ENCODE assay signal across 9 cellular contexts in the genomic region with DNA sequence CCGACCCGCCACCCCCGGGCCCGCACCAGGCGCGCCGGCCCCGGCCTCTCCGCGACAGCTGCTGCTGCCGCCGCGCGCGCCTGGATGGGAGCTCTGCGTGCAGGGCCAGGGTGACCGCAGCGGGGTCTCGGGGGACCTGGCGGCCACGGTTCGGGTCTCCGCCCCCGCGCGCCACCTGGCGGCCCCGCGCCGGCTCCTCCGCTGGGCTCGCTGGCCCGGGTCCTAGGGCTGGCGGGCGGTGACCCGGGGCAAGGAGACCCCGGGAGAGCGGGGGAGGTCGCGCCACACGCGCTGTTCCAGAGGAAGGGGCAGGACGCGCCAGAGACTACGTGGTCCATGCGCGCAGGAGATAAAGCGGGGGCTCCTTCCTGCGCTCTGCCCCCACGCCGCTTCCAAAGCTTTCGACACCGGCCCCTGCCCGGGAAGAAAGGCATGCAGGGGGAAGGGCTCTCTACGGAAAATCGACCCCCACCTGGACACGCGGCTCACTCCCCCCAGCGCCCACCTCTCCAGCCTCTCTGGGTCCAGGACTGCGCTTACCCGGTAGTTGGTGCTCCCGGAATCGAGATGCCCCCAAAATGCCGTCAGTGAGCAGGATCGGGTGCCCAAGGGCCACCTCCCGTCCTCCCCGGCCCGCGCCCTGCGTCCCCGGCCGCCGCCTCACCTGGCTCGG. TPM values are rescaled to one million over a fixed set of nuclear protein-coding genes. Genes with fewer than 3 reads are reported as not detected.
DNase-seq lines count a peak whose midpoint lies in the region; ATAC-seq and TF ChIP-seq lines count a peak whose summit lies in the region.
"Had no signal": no experiment of that assay in that cellular context is flagged by ENCODE, and none has a peak within 500 bp of the region (broad histone marks: within the 10 kb centered on the region; RNA-seq: fewer than 3 reads in every experiment).

No MANE protein-coding gene starts in this region.

- H3K9me3 ChIP-seq in iPS-18c (ENCODE audit: control insufficient read depth, insufficient read depth, low read length) (no peaks in the 10 kb centered on the region), stomach smooth muscle (ENCODE audit: control insufficient read depth in 2 of 2, low read length in 2 of 2) (no peaks in the 10 kb centered on the region)

- peaks cover 0 to 8% of the 10 kb centered on the region in 2 donors for H3K27me3 ChIP-seq in stomach smooth muscle (ENCODE audit: control insufficient read depth in 1 of 2, insufficient read depth in 2 of 2, low read length in 2 of 2)

- no peaks in the 10 kb centered on the region for H3K9me3 Mint-ChIP-seq in activated naive CD8-positive, alpha-beta T cell (ENCODE audit: low read depth)
- no peaks in the 10 kb centered on the region for H3K9me3 Mint-ChIP-seq in activated naive CD8-positive, alpha-beta T cell treated with anti-CD3 and anti-CD28 coated beads for 36 hours
- H3K9me3 Mint-ChIP-seq in activated CD4-positive, alpha-beta memory T cell treated with anti-CD3 and anti-CD28 coated beads, Interleukin-2, amount 10 ng/mL, durations not matched to agents 7 days and 5 days, result no peaks in the 10 kb centered on the region
- H3K9me3 Mint-ChIP-seq: activated naive CD4-positive, alpha-beta T cell treated with anti-CD3 and anti-CD28 coated beads, Interleukin-2, amount 50 U/mL, for 24 hours had no signal

- no peaks in the 10 kb centered on the region for H3K36me3 ChIP-seq in stomach smooth muscle (ENCODE audit: control insufficient read depth in 2 of 2, insufficient read depth in 2 of 2, low read length in 2 of 2)

- CTCF ChIA-PET in activated CD4-positive, alpha-beta memory T cell treated with anti-CD3 and anti-CD28 coated beads, Interleukin-2, amount 10 ng/mL, durations not matched to agents 7 days and 5 days (lab: Charles Lee), result no interaction called here

- H3K4me3 Mint-ChIP-seq in activated naive CD8-positive, alpha-beta T cell, result peak overlapping the region; percentile 17
- H3K4me3 Mint-ChIP-seq in activated naive CD8-positive, alpha-beta T cell treated with anti-CD3 and anti-CD28 coated beads for 36 hours, result no peak overlapping the region
- H3K4me3 Mint-ChIP-seq in activated CD4-positive, alpha-beta memory T cell treated with anti-CD3 and anti-CD28 coated beads, Interleukin-2, amount 10 ng/mL, durations not matched to agents 7 days and 5 days, result no peak overlapping the region
- H3K4me3 Mint-ChIP-seq: activated naive CD4-positive, alpha-beta T cell treated with anti-CD3 and anti-CD28 coated beads, Interleukin-2, amount 50 U/mL, for 24 hours had no signal

- POLR2A ChIA-PET in activated CD4-positive, alpha-beta memory T cell treated with anti-CD3 and anti-CD28 coated beads, Interleukin-2, amount 10 ng/mL, durations not matched to agents 7 days and 5 days (lab: Charles Lee), result no interaction called here

- TF ChIP-seq CTCF in VCaP (conservative IDR thresholded peaks at IDR 0.05), result peak; percentile 91

- peak overlapping the region; percentile 99 for H3K27ac ChIP-seq in VCaP
- no peak overlapping the region for H3K27ac ChIP-seq in stomach smooth muscle (ENCODE audit: low read length)

- H3K4me1 ChIP-seq in stomach smooth muscle (ENCODE audit: control insufficient read depth, insufficient read depth, low read length), result peaks cover 34% of the 10 kb centered on the region

- H3K4me1 Mint-ChIP-seq in activated naive CD8-positive, alpha-beta T cell (ENCODE audit: low read depth), result peaks cover 5% of the 10 kb centered on the region
- H3K4me1 Mint-ChIP-seq in activated naive CD8-positive, alpha-beta T cell treated with anti-CD3 and anti-CD28 coated beads for 36 hours, result no peaks in the 10 kb centered on the region
- H3K4me1 Mint-ChIP-seq in activated CD4-positive, alpha-beta memory T cell treated with anti-CD3 and anti-CD28 coated beads, Interleukin-2, amount 10 ng/mL, durations not matched to agents 7 days and 5 days, result peaks cover 2% of the 10 kb centered on the region

- H3K27ac Mint-ChIP-seq in activated naive CD8-positive, alpha-beta T cell, result no peak overlapping the region
- no peak overlapping the region for H3K27ac Mint-ChIP-seq in activated naive CD8-positive, alpha-beta T cell treated with anti-CD3 and anti-CD28 coated beads for 36 hours
- H3K27ac Mint-ChIP-seq in activated CD4-positive, alpha-beta memory T cell treated with anti-CD3 and anti-CD28 coated beads, Interleukin-2, amount 10 ng/mL, durations not matched to agents 7 days and 5 days, result no peak overlapping the region
- H3K27ac Mint-ChIP-seq: activated naive CD4-positive, alpha-beta T cell treated with anti-CD3 and anti-CD28 coated beads, Interleukin-2, amount 50 U/mL, for 24 hours had no signal

- H3K9ac ChIP-seq in stomach smooth muscle (ENCODE audit: low read length in 2 of 2), result peak overlapping the region in 1 of 2 donors; percentile 48

- DNase-seq in activated naive CD8-positive, alpha-beta T cell treated with anti-CD3 and anti-CD28 coated beads for 36 hours, result no peak
- DNase-seq in activated CD4-positive, alpha-beta memory T cell treated with anti-CD3 and anti-CD28 coated beads, Interleukin-2, amount 10 ng/mL, durations not matched to agents 7 days and 5 days, result no peak
- no peak for DNase-seq in NCI-H2081 (lab: John Stamatoyannopoulos, UW)

- H3K4me3 ChIP-seq in iPS-18c (ENCODE audit: insufficient read depth, low read depth, low read length), result peak overlapping the region; percentile 74
- H3K4me3 ChIP-seq in stomach smooth muscle (ENCODE audit: low read length in 2 of 2), result peak overlapping the region; percentile 65 to 76

- peaks cover 30% of the 10 kb centered on the region for H3K27me3 Mint-ChIP-seq in activated naive CD8-positive, alpha-beta T cell
- peaks cover 68% of the 10 kb centered on the region for H3K27me3 Mint-ChIP-seq in activated naive CD8-positive, alpha-beta T cell treated with anti-CD3 and anti-CD28 coated beads for 36 hours
- H3K27me3 Mint-ChIP-seq in activated CD4-positive, alpha-beta memory T cell treated with anti-CD3 and anti-CD28 coated beads, Interleukin-2, amount 10 ng/mL, durations not matched to agents 7 days and 5 days, result peaks cover 42% of the 10 kb centered on the region

- ATAC-seq in GM18517 (IDR thresholded peaks at IDR 0.05; ENCODE audit: unreplicated experiment), result no peak

- H3K36me3 Mint-ChIP-seq in activated naive CD8-positive, alpha-beta T cell, result no peaks in the 10 kb centered on the region
- no peaks in the 10 kb centered on the region for H3K36me3 Mint-ChIP-seq in activated naive CD8-positive, alpha-beta T cell treated with anti-CD3 and anti-CD28 coated beads for 36 hours
- no peaks in the 10 kb centered on the region for H3K36me3 Mint-ChIP-seq in activated CD4-positive, alpha-beta memory T cell treated with anti-CD3 and anti-CD28 coated beads, Interleukin-2, amount 10 ng/mL, durations not matched to agents 7 days and 5 days (ENCODE audit: low read depth)
- H3K36me3 Mint-ChIP-seq: activated naive CD4-positive, alpha-beta T cell treated with anti-CD3 and anti-CD28 coated beads, Interleukin-2, amount 50 U/mL, for 24 hours had no signal

RNA-seq across cellular contexts. Expression of gene SHANK2, which starts 0.5 kb away (rescaled TPM):
- total RNA-seq in activated naive CD8-positive, alpha-beta T cell treated with anti-CD3 and anti-CD28 coated beads for 36 hours, result not detected
- total RNA-seq in activated CD4-positive, alpha-beta memory T cell treated with anti-CD3 and anti-CD28 coated beads, Interleukin-2, amount 10 ng/mL, durations not matched to agents 7 days and 5 days, result not detected
